In genomic region chr3:50383750-50384149, GRCh38 we compare ENCODE assay signal across 21 cellular contexts. TPM values are rescaled to one million over a fixed set of nuclear protein-coding genes. Genes with fewer than 3 reads are reported as not detected.
DNase-seq lines count a peak whose midpoint lies in the region; ATAC-seq, FAIRE-seq and TF ChIP-seq lines count a peak whose summit lies in the region.
"Had no signal": no experiment of that assay in that cellular context is flagged by ENCODE, and none has a peak within 500 bp of the region (broad histone marks: within the 10 kb centered on the region; RNA-seq: fewer than 3 reads in every experiment).

No MANE protein-coding gene starts in this region.

- H3K36me3 ChIP-seq in H1 (ENCODE audit: control insufficient read depth in 2 of 4, insufficient read depth in 4 of 4, low read length in 3 of 4), result no peaks in the 10 kb centered on the region
- H3K36me3 ChIP-seq: HAP-1 had no signal

- H4K5ac ChIP-seq in H1 (ENCODE audit: insufficient read length, low read depth, low read length), result no peak overlapping the region

- ATAC-seq in GM18873 (IDR thresholded peaks at IDR 0.05; ENCODE audit: low FRiP score, unreplicated experiment) (no peak), HG02973 (IDR thresholded peaks at IDR 0.05; ENCODE audit: unreplicated experiment) (no peak)
- ATAC-seq: A549; CD8-positive, alpha-beta T cell; GM23338 had no signal

- no peak overlapping the region for H3K56ac ChIP-seq in H1 (replicated peaks; ENCODE audit: insufficient read length, low read depth, low read length)

- H3K27me3 ChIP-seq in H1 (replicated peaks in 1 of 4; ENCODE audit: control insufficient read depth in 3 of 4, extremely low read depth in 1 of 4, insufficient read depth in 3 of 4, low read length in 3 of 4), result peaks cover 0 to 3% (median 0%) of the 10 kb centered on the region in 4 experiments; a peak in 1 of 7 replicates
- H3K27me3 ChIP-seq: BE2C had no signal

- H2BK20ac ChIP-seq in H1 (ENCODE audit: low read length), result 0 out of 2 replicates have a peak overlapping the region, but pooled peaks have one; percentile 67

- peaks cover 2 to 6% of the 10 kb centered on the region in 2 experiments for H4K20me1 ChIP-seq in H1 (replicated peaks in 1 of 2; ENCODE audit: control insufficient read depth in 1 of 2, insufficient read depth in 2 of 2, low read length in 2 of 2)

- POLR2A ChIA-PET in RWPE1 (lab: Yijun Ruan, JAX; ENCODE audit: low non-redundant PET), result no interaction called here
- POLR2A ChIA-PET in H1 (lab: Charles Lee; ENCODE audit: partially characterized antibody), result no interaction called here

- no peak for FAIRE-seq in H1 (lab: Jason Lieb, UNC)
- FAIRE-seq: A549, D721Med, G401.6, GM12891 had no signal

- H2AFZ ChIP-seq in H1 (ENCODE audit: low read length), result no peak overlapping the region
- H2AFZ ChIP-seq: GM23338 had no signal

- no peak overlapping the region for H3K4ac ChIP-seq in H1 (replicated peaks; ENCODE audit: insufficient read length, low read depth, low read length)

- no peak overlapping the region for H3K14ac ChIP-seq in H1 (ENCODE audit: insufficient read length)

- H3K4me3 ChIP-seq in H1 (ENCODE audit: extremely low read depth in 1 of 4, insufficient read depth in 2 of 4, low read depth in 3 of 4, low read length in 4 of 4), result no peak overlapping the region
- H3K4me3 ChIP-seq: A549, GM23338, HAP-1 had no signal

- H3K23me2 ChIP-seq in H1 (ENCODE audit: low read depth, low read length), result no peaks in the 10 kb centered on the region

- H3K4me3 Mint-ChIP-seq in nephron, result no peak overlapping the region
- H3K4me3 Mint-ChIP-seq: CD8-positive, alpha-beta T cell; GM23338; HFFc6 had no signal

- H4K91ac ChIP-seq in H1 (replicated peaks; ENCODE audit: insufficient read length, low read length), result no peak overlapping the region

- H3K79me2 ChIP-seq in H1 (ENCODE audit: control insufficient read depth in 1 of 2, insufficient read depth in 2 of 2, low read length in 2 of 2), result no peaks in the 10 kb centered on the region

- H3K9me3 Mint-ChIP-seq in nephron, result no peaks in the 10 kb centered on the region
- H3K9me3 Mint-ChIP-seq: CD8-positive, alpha-beta T cell; GM23338; HFFc6 had no signal

- peaks cover 42% of the 10 kb centered on the region for H3K4me1 Mint-ChIP-seq in nephron

- TF ChIP-seq RAD21 in H1 (IDR thresholded peaks at IDR 0.05 in 1 of 2, conservative IDR thresholded peaks at IDR 0.05 in 1 of 2; ENCODE audit: low read depth in 2 of 2, low read length in 2 of 2), result no peak

- no peak for TF ChIP-seq CTCF in RWPE1 (conservative IDR thresholded peaks at IDR 0.05; ENCODE audit: low read depth)
- no peak for TF ChIP-seq CTCF in H1 (IDR thresholded peaks at IDR 0.05; ENCODE audit: control extremely low read depth in 1 of 3, insufficient read depth in 1 of 3, low read depth in 1 of 3, low read length in 3 of 3)
- TF ChIP-seq CTCF in nephron (IDR thresholded peaks at IDR 0.05; ENCODE audit: unreplicated experiment in 3 of 3), result no peak

- no peak overlapping the region for H4K8ac ChIP-seq in H1 (ENCODE audit: extremely low read depth, insufficient read depth, low read length)

- peak overlapping the region; percentile 42 for H3K27ac ChIP-seq in RWPE1
- H3K27ac ChIP-seq in H1 (ENCODE audit: low read depth, low read length), result no peak overlapping the region
- H3K27ac ChIP-seq: A549, C4-2B had no signal

- peak overlapping the region; percentile 67 to 88 (median 75) for H3K27ac Mint-ChIP-seq in nephron
- H3K27ac Mint-ChIP-seq: CD8-positive, alpha-beta T cell; GM23338; HFFc6 had no signal

- H3K27me3 Mint-ChIP-seq in nephron (ENCODE audit: low read depth), result peaks cover 3% of the 10 kb centered on the region

- H3K4me2 ChIP-seq in H1 (ENCODE audit: insufficient read depth in 1 of 2, low read depth in 2 of 2, low read length in 2 of 2), result no peak overlapping the region
- H3K4me2 ChIP-seq: A549, GM23338 had no signal

- no peak overlapping the region for H3K23ac ChIP-seq in H1 (ENCODE audit: insufficient read length)

- WGBS in H1 (ENCODE audit: extremely low coverage in 1 of 2, insufficient coverage in 1 of 2, insufficient read length in 1 of 2, insufficient replicate concordance in 2 of 2, low coverage in 1 of 2, low lambda C conversion rate in 2 of 2, missing lambda C conversion rate in 1 of 2), 2 experiments, result 85% methylated on average over 6 of the region's 6 CpGs; no CpG with 5 or more reads in 1 of the 2 experiments

- H2BK120ac ChIP-seq in H1 (replicated peaks; ENCODE audit: low read depth, low read length), result no peak overlapping the region

- TF ChIP-seq EP300 in H1 (IDR thresholded peaks at IDR 0.05; ENCODE audit: borderline replicate concordance in 1 of 2, low read depth in 2 of 2, low read length in 2 of 2), result no peak

- no peaks in the 10 kb centered on the region for H3K79me1 ChIP-seq in H1 (ENCODE audit: low read depth, low read length)

- H3K4me1 ChIP-seq in H1 (replicated peaks in 1 of 4; ENCODE audit: control insufficient read depth in 3 of 4, insufficient read depth in 4 of 4, low read length in 3 of 4), result peaks cover 0 to 2% (median 2%) of the 10 kb centered on the region in 4 experiments; a peak in 3 of 7 replicates
- H3K4me1 ChIP-seq: A549, HAP-1 had no signal

- no peak for DNase-seq in RWPE1 (ENCODE audit: low spot score)
- no peak for DNase-seq in H1 (ENCODE audit: low read depth in 1 of 2, low spot score in 2 of 2)
- no peak for DNase-seq in HPDE6-E6E7 (ENCODE audit: extremely low spot score)
- DNase-seq in medulla oblongata (ENCODE audit: extremely low spot score), result no peak
- DNase-seq: BE2C; CD8-positive, alpha-beta T cell; COR-L47; DMS153; DMS79 treated with DMSO at 0.1 percent for 48 hours; EL; HFFc6 had no signal

- no peak overlapping the region for H2AK5ac ChIP-seq in H1 (ENCODE audit: low read depth, low read length)

- H2BK12ac ChIP-seq in H1 (ENCODE audit: low read depth, low read length), result no peak overlapping the region

- CTCF ChIA-PET in RWPE1 (lab: Yijun Ruan, JAX), result no interaction called here
- CTCF ChIA-PET in H1 (lab: Charles Lee; ENCODE audit: partially characterized antibody), result interaction anchor here (0.6 kb wide), 2 partner anchors 45 to 158 kb away, joined by 3 read pairs; no protein-coding TSS in a partner anchor

- no peak overlapping the region for H3K18ac ChIP-seq in H1 (ENCODE audit: extremely low read depth, low read length)

- no peaks in the 10 kb centered on the region for H3K9me3 ChIP-seq in H1 (ENCODE audit: insufficient read depth in 2 of 2, low read depth in 1 of 2, low read length in 1 of 2)
- H3K9me3 ChIP-seq: A549, BE2C, HAP-1 had no signal

- no peak overlapping the region for H2BK15ac ChIP-seq in H1 (ENCODE audit: low read length)

- no peak overlapping the region for H3K9ac ChIP-seq in H1 (replicated peaks in 1 of 4; ENCODE audit: extremely low read depth in 1 of 4, low read depth in 3 of 4, low read length in 3 of 4)

- H3K36me3 Mint-ChIP-seq in nephron (ENCODE audit: low read depth), result no peaks in the 10 kb centered on the region
- H3K36me3 Mint-ChIP-seq: CD8-positive, alpha-beta T cell had no signal

- H2BK5ac ChIP-seq in H1 (ENCODE audit: low read depth, low read length), result no peak overlapping the region

- no peak for TF ChIP-seq POLR2A in H1 (IDR thresholded peaks at IDR 0.05; ENCODE audit: control extremely low read depth in 1 of 2, low read depth in 2 of 2, low read length in 2 of 2)

RNA-seq across cellular contexts. Expression of gene TMEM115, which starts 24.4 kb away (rescaled TPM):
- 25.3 and 25.4 TPM in 2 replicates for total RNA-seq in H1 (2021; fragmentation: NEBNext Ultra II Directional; extraction: Animal tissue kit (Norgen Biotek cat#: 25700))
- polyA plus RNA-seq in H1 (2011; rRNA removed), result 32.4 and 41.9 TPM in 2 replicates
- 28.3 TPM for polyA plus RNA-seq in H1 (2011; cell fraction: cytosol; rRNA removed)
- 26.5 TPM for polyA plus RNA-seq in H1 (2011; cell fraction: nucleus; rRNA removed)
- polyA plus RNA-seq in H1 (2012, experiment 1 of 2), result 14.1 to 22.1 TPM (median 19.9 TPM) in 4 replicates
- 26.6 TPM for polyA plus RNA-seq in H1 (2012, experiment 2 of 2)
- 38.1 TPM for polyA plus RNA-seq in H1 (2013, experiment 1 of 2)
- 41.2 TPM for polyA plus RNA-seq in H1 (2013, experiment 2 of 2)
- 18.7 and 24.3 TPM in 2 replicates for polyA minus RNA-seq in H1 (2011; rRNA and poly(A)+ RNA removed)
- polyA minus RNA-seq in H1 (2011; cell fraction: cytosol; rRNA and poly(A)+ RNA removed), result 20.0 TPM
- 14.9 TPM for polyA minus RNA-seq in H1 (2011; cell fraction: nucleus; rRNA and poly(A)+ RNA removed)

RNA-seq across cellular contexts. Expression of gene CYB561D2, which starts 33.1 kb away (rescaled TPM):
- 9.8 and 9.9 TPM in 2 replicates for total RNA-seq in H1 (2021; fragmentation: NEBNext Ultra II Directional; extraction: Animal tissue kit (Norgen Biotek cat#: 25700))
- polyA plus RNA-seq in H1 (2011; rRNA removed), result 34.0 and 34.5 TPM in 2 replicates
- 22.8 TPM for polyA plus RNA-seq in H1 (2011; cell fraction: cytosol; rRNA removed)
- polyA plus RNA-seq in H1 (2011; cell fraction: nucleus; rRNA removed), result 24.8 TPM
- 10.0 to 19.4 TPM (median 15.1 TPM) in 4 replicates for polyA plus RNA-seq in H1 (2012, experiment 1 of 2)
- 22.1 TPM for polyA plus RNA-seq in H1 (2012, experiment 2 of 2)
- polyA plus RNA-seq in H1 (2013, experiment 1 of 2), result 11.8 TPM
- polyA plus RNA-seq in H1 (2013, experiment 2 of 2), result 12.9 TPM
- 9.2 and 14.0 TPM in 2 replicates for polyA minus RNA-seq in H1 (2011; rRNA and poly(A)+ RNA removed)
- 6.3 TPM for polyA minus RNA-seq in H1 (2011; cell fraction: cytosol; rRNA and poly(A)+ RNA removed)
- 7.3 TPM for polyA minus RNA-seq in H1 (2011; cell fraction: nucleus; rRNA and poly(A)+ RNA removed)

RNA-seq across cellular contexts. Expression of gene NPRL2, which starts 33.2 kb away (rescaled TPM):
- 25.0 and 28.4 TPM in 2 replicates for total RNA-seq in H1 (2021; fragmentation: NEBNext Ultra II Directional; extraction: Animal tissue kit (Norgen Biotek cat#: 25700))
- 51.4 and 52.3 TPM in 2 replicates for polyA plus RNA-seq in H1 (2011; rRNA removed)
- 53.3 TPM for polyA plus RNA-seq in H1 (2011; cell fraction: cytosol; rRNA removed)
- polyA plus RNA-seq in H1 (2011; cell fraction: nucleus; rRNA removed), result 91.8 TPM
- 18.1 to 35.5 TPM (median 31.5 TPM) in 4 replicates for polyA plus RNA-seq in H1 (2012, experiment 1 of 2)
- polyA plus RNA-seq in H1 (2012, experiment 2 of 2), result 26.4 TPM
- 14.6 TPM for polyA plus RNA-seq in H1 (2013, experiment 1 of 2)
- 13.2 TPM for polyA plus RNA-seq in H1 (2013, experiment 2 of 2)
- polyA minus RNA-seq in H1 (2011; rRNA and poly(A)+ RNA removed), result 54.5 and 61.1 TPM in 2 replicates
- 13.8 TPM for polyA minus RNA-seq in H1 (2011; cell fraction: cytosol; rRNA and poly(A)+ RNA removed)
- 20.9 TPM for polyA minus RNA-seq in H1 (2011; cell fraction: nucleus; rRNA and poly(A)+ RNA removed)

RNA-seq across cellular contexts. Expression of gene ZMYND10, which starts 38.2 kb away (rescaled TPM):
- total RNA-seq in H1 (2021; fragmentation: NEBNext Ultra II Directional; extraction: Animal tissue kit (Norgen Biotek cat#: 25700)), result 0.54 and 0.56 TPM in 2 replicates
- polyA plus RNA-seq in H1 (2011; rRNA removed), result 0.79 and 0.93 TPM in 2 replicates
- polyA plus RNA-seq in H1 (2011; cell fraction: cytosol; rRNA removed), result 0.96 TPM
- polyA plus RNA-seq in H1 (2011; cell fraction: nucleus; rRNA removed), result 2.1 TPM
- polyA plus RNA-seq in H1 (2012, experiment 1 of 2), result 0.18 to 0.96 TPM (median 0.41 TPM) in 4 replicates
- polyA plus RNA-seq in H1 (2012, experiment 2 of 2), result 0.20 TPM
- polyA plus RNA-seq in H1 (2013, experiment 1 of 2), result 0.67 TPM
- polyA plus RNA-seq in H1 (2013, experiment 2 of 2), result 0.40 TPM
- polyA minus RNA-seq in H1 (2011; rRNA and poly(A)+ RNA removed), result 0.32 TPM in 2 replicates
- polyA minus RNA-seq in H1 (2011; cell fraction: cytosol; rRNA and poly(A)+ RNA removed), result not detected
- 0.50 TPM for polyA minus RNA-seq in H1 (2011; cell fraction: nucleus; rRNA and poly(A)+ RNA removed)

RNA-seq across cellular contexts. Expression of gene RASSF1, which starts 43.1 kb away (rescaled TPM):
- total RNA-seq in H1 (2021; fragmentation: NEBNext Ultra II Directional; extraction: Animal tissue kit (Norgen Biotek cat#: 25700)), result 10.3 and 11.2 TPM in 2 replicates
- 15.7 and 15.9 TPM in 2 replicates for polyA plus RNA-seq in H1 (2011; rRNA removed)
- polyA plus RNA-seq in H1 (2011; cell fraction: cytosol; rRNA removed), result 20.5 TPM
- 22.6 TPM for polyA plus RNA-seq in H1 (2011; cell fraction: nucleus; rRNA removed)
- 12.1 to 16.1 TPM (median 13.6 TPM) in 4 replicates for polyA plus RNA-seq in H1 (2012, experiment 1 of 2)
- 7.0 TPM for polyA plus RNA-seq in H1 (2012, experiment 2 of 2)
- polyA plus RNA-seq in H1 (2013, experiment 1 of 2), result 7.7 TPM
- 7.1 TPM for polyA plus RNA-seq in H1 (2013, experiment 2 of 2)
- polyA minus RNA-seq in H1 (2011; rRNA and poly(A)+ RNA removed), result 4.5 and 5.8 TPM in 2 replicates
- 2.0 TPM for polyA minus RNA-seq in H1 (2011; cell fraction: cytosol; rRNA and poly(A)+ RNA removed)
- 10.0 TPM for polyA minus RNA-seq in H1 (2011; cell fraction: nucleus; rRNA and poly(A)+ RNA removed)
